In genomic region chr1:235873571-235873970, GRCh38 we compare ENCODE assay signal across 22 cellular contexts. TPM values are rescaled to one million over a fixed set of nuclear protein-coding genes. Genes with fewer than 3 reads are reported as not detected.
DNase-seq lines count a peak whose midpoint lies in the region; ATAC-seq lines count a peak whose summit lies in the region.
"Had no signal": no experiment of that assay in that cellular context is flagged by ENCODE, and none has a peak within 500 bp of the region (broad histone marks: within the 10 kb centered on the region; RNA-seq: fewer than 3 reads in every experiment).

No MANE protein-coding gene starts in this region.

- peaks cover 69% of the 10 kb centered on the region for H3K4me1 Mint-ChIP-seq in activated CD4-positive, alpha-beta memory T cell treated with anti-CD3 and anti-CD28 coated beads, Interleukin-2, amount 10 ng/mL, durations not matched to agents 7 days and 5 days
- peaks cover 37% of the 10 kb centered on the region for H3K4me1 Mint-ChIP-seq in central memory CD8-positive, alpha-beta T cell
- H3K4me1 Mint-ChIP-seq in stimulated activated naive CD8-positive, alpha-beta T cell treated with anti-CD3 and anti-CD28 coated beads, Interleukin-15, amount 100 ng/mL, for 72 hours = peaks cover under 1% of the 10 kb centered on the region
- H3K4me1 Mint-ChIP-seq: neural crest cell had no signal

- DNase-seq in activated naive CD4-positive, alpha-beta T cell treated with anti-CD3 and anti-CD28 coated beads, Interleukin-2, amount 50 U/mL, for 72 hours (ENCODE audit: low spot score in 2 of 2) = no peak
- no peak for DNase-seq in activated naive CD4-positive, alpha-beta T cell treated with anti-CD3 and anti-CD28 coated beads, Interleukin-2, amount 50 U/mL, for 16 hours
- no peak for DNase-seq in activated CD4-positive, alpha-beta memory T cell treated with anti-CD3 and anti-CD28 coated beads, Interleukin-2, amount 10 ng/mL, durations not matched to agents 7 days and 5 days
- no peak for DNase-seq in central memory CD8-positive, alpha-beta T cell (ENCODE audit: low spot score in 2 of 2)
- DNase-seq in stimulated activated naive CD8-positive, alpha-beta T cell treated with anti-CD3 and anti-CD28 coated beads, Interleukin-15, amount 100 ng/mL, for 72 hours = no peak
- DNase-seq in stimulated activated CD4-positive, alpha-beta T cell treated with anti-CD3 and anti-CD28 coated beads, Interleukin-4, amount 100 ng/mL, for 4 hours = no peak
- DNase-seq: activated CD8-positive, alpha-beta memory T cell treated with anti-CD3 and anti-CD28 coated beads, Interleukin-2, amount 50 U/mL, for 4 hours; activated naive CD4-positive, alpha-beta T cell; C1 segment of cervical spinal cord; caudate nucleus; GOT3; HFFc6; Kasumi-1; mammary epithelial cell; NCI-H1694; pancreas; retina; thyroid gland had no signal

- CTCF ChIA-PET in activated CD4-positive, alpha-beta memory T cell treated with anti-CD3 and anti-CD28 coated beads, Interleukin-2, amount 10 ng/mL, durations not matched to agents 7 days and 5 days (lab: Charles Lee) = no interaction called here

- H3K4me3 Mint-ChIP-seq in activated CD4-positive, alpha-beta memory T cell treated with anti-CD3 and anti-CD28 coated beads, Interleukin-2, amount 10 ng/mL, durations not matched to agents 7 days and 5 days = no peak overlapping the region
- no peak overlapping the region for H3K4me3 Mint-ChIP-seq in central memory CD8-positive, alpha-beta T cell
- peak overlapping the region; percentile 72 to 80 for H3K4me3 Mint-ChIP-seq in stimulated activated naive CD8-positive, alpha-beta T cell treated with anti-CD3 and anti-CD28 coated beads, Interleukin-15, amount 100 ng/mL, for 72 hours
- H3K4me3 Mint-ChIP-seq: dendritic cell treated with granulocyte-macrophage colony-stimulating factor and Interleukin-4, amounts not matched to agents 40 ng/mL and 50 ng/mL, for 4 days; HFFc6; neural crest cell had no signal

- POLR2A ChIA-PET in activated CD4-positive, alpha-beta memory T cell treated with anti-CD3 and anti-CD28 coated beads, Interleukin-2, amount 10 ng/mL, durations not matched to agents 7 days and 5 days (lab: Charles Lee) = no interaction called here

- H3K9me3 Mint-ChIP-seq in activated naive CD4-positive, alpha-beta T cell treated with anti-CD3 and anti-CD28 coated beads, Interleukin-2, amount 50 U/mL, for 72 hours = no peaks in the 10 kb centered on the region
- H3K9me3 Mint-ChIP-seq in activated CD4-positive, alpha-beta memory T cell treated with anti-CD3 and anti-CD28 coated beads, Interleukin-2, amount 10 ng/mL, durations not matched to agents 7 days and 5 days = no peaks in the 10 kb centered on the region
- H3K9me3 Mint-ChIP-seq in central memory CD8-positive, alpha-beta T cell = no peaks in the 10 kb centered on the region
- H3K9me3 Mint-ChIP-seq in stimulated activated naive CD8-positive, alpha-beta T cell treated with anti-CD3 and anti-CD28 coated beads, Interleukin-15, amount 100 ng/mL, for 72 hours = no peaks in the 10 kb centered on the region
- H3K9me3 Mint-ChIP-seq: dendritic cell treated with granulocyte-macrophage colony-stimulating factor and Interleukin-4, amounts not matched to agents 40 ng/mL and 50 ng/mL, for 4 days; HFFc6; neural crest cell had no signal

- no peak for ATAC-seq in activated naive CD4-positive, alpha-beta T cell treated with anti-CD3 and anti-CD28 coated beads, Interleukin-2, amount 50 U/mL, for 72 hours
- no peak for ATAC-seq in central memory CD8-positive, alpha-beta T cell (replicated peaks; ENCODE audit: extremely low read depth, poor library complexity, severe bottlenecking)
- ATAC-seq in stimulated activated naive CD8-positive, alpha-beta T cell treated with anti-CD3 and anti-CD28 coated beads, Interleukin-15, amount 100 ng/mL, for 72 hours = no peak
- ATAC-seq in HG03571 (IDR thresholded peaks at IDR 0.05; ENCODE audit: unreplicated experiment) = no peak
- no peak for ATAC-seq in GM19351 (IDR thresholded peaks at IDR 0.05; ENCODE audit: unreplicated experiment)
- ATAC-seq: pancreas had no signal

- peaks cover 0 to 5% of the 10 kb centered on the region in 2 donors for H3K36me3 Mint-ChIP-seq in activated naive CD4-positive, alpha-beta T cell treated with anti-CD3 and anti-CD28 coated beads, Interleukin-2, amount 50 U/mL, for 72 hours
- no peaks in the 10 kb centered on the region for H3K36me3 Mint-ChIP-seq in activated CD4-positive, alpha-beta memory T cell treated with anti-CD3 and anti-CD28 coated beads, Interleukin-2, amount 10 ng/mL, durations not matched to agents 7 days and 5 days (ENCODE audit: low read depth)
- H3K36me3 Mint-ChIP-seq in central memory CD8-positive, alpha-beta T cell (ENCODE audit: insufficient read depth) = peaks cover 10% of the 10 kb centered on the region

- H3K27ac Mint-ChIP-seq in activated naive CD4-positive, alpha-beta T cell treated with anti-CD3 and anti-CD28 coated beads, Interleukin-2, amount 50 U/mL, for 72 hours = peak overlapping the region; percentile 97 to 98
- peak overlapping the region; percentile 69 for H3K27ac Mint-ChIP-seq in activated CD4-positive, alpha-beta memory T cell treated with anti-CD3 and anti-CD28 coated beads, Interleukin-2, amount 10 ng/mL, durations not matched to agents 7 days and 5 days
- peak overlapping the region; percentile 69 for H3K27ac Mint-ChIP-seq in central memory CD8-positive, alpha-beta T cell (ENCODE audit: low read depth)
- peak overlapping the region; percentile 97 to 99 for H3K27ac Mint-ChIP-seq in stimulated activated naive CD8-positive, alpha-beta T cell treated with anti-CD3 and anti-CD28 coated beads, Interleukin-15, amount 100 ng/mL, for 72 hours
- H3K27ac Mint-ChIP-seq: dendritic cell treated with granulocyte-macrophage colony-stimulating factor and Interleukin-4, amounts not matched to agents 40 ng/mL and 50 ng/mL, for 4 days; HFFc6 had no signal

- H3K27me3 Mint-ChIP-seq in activated CD4-positive, alpha-beta memory T cell treated with anti-CD3 and anti-CD28 coated beads, Interleukin-2, amount 10 ng/mL, durations not matched to agents 7 days and 5 days = no peaks in the 10 kb centered on the region
- no peaks in the 10 kb centered on the region for H3K27me3 Mint-ChIP-seq in central memory CD8-positive, alpha-beta T cell
- no peaks in the 10 kb centered on the region for H3K27me3 Mint-ChIP-seq in stimulated activated naive CD8-positive, alpha-beta T cell treated with anti-CD3 and anti-CD28 coated beads, Interleukin-15, amount 100 ng/mL, for 72 hours
- H3K27me3 Mint-ChIP-seq: dendritic cell treated with granulocyte-macrophage colony-stimulating factor and Interleukin-4, amounts not matched to agents 40 ng/mL and 50 ng/mL, for 4 days had no signal

RNA-seq across cellular contexts. Expression of gene LYST, which starts 6.9 kb away (rescaled TPM):
- total RNA-seq in activated naive CD4-positive, alpha-beta T cell treated with anti-CD3 and anti-CD28 coated beads, Interleukin-2, amount 50 U/mL, for 72 hours = 10 to 100 TPM; 33.5 to 73.0 TPM
- total RNA-seq in activated CD4-positive, alpha-beta memory T cell treated with anti-CD3 and anti-CD28 coated beads, Interleukin-2, amount 10 ng/mL, durations not matched to agents 7 days and 5 days = 10 to 100 TPM; 34.4 to 36.0 TPM

Comparison
In these comparisons a context has a peak if more than half of its experiments do, and no peak if none do; other contexts are left out.
1. H3K4me3 Mint-ChIP-seq: peak in stimulated activated naive CD8-positive, alpha-beta T cell treated with anti-CD3 and anti-CD28 coated beads, Interleukin-15, amount 100 ng/mL, for 72 hours (2 of 2); none in activated CD4-positive, alpha-beta memory T cell treated with anti-CD3 and anti-CD28 coated beads, Interleukin-2, amount 10 ng/mL, durations not matched to agents 7 days and 5 days (single experiment) and central memory CD8-positive, alpha-beta T cell (single experiment).
2. Peak in every context shown above with its lines, with median percentiles within 50 percentile points of each other: H3K27ac Mint-ChIP-seq.